16 cellular contexts compared by ENCODE assay signal in genomic region chr7:78125884-78126283, GRCh38.
DNase-seq lines count a peak whose midpoint lies in the region; ATAC-seq and TF ChIP-seq lines count a peak whose summit lies in the region.
"Had no signal": no experiment of that assay in that cellular context is flagged by ENCODE, and none has a peak within 500 bp of the region (broad histone marks: within the 10 kb centered on the region; RNA-seq: fewer than 3 reads in every experiment).

No MANE protein-coding gene starts in this region.

- DNase-seq in EL (peak; percentile 61), NCI-H69 (lab: John Stamatoyannopoulos, UW) (peak; percentile 60), epithelial cell of esophagus (ENCODE audit: low read depth) (peak; percentile 44), pons (ENCODE audit: low spot score) (peak; percentile 49), NCI-H146 (lab: John Stamatoyannopoulos, UW) (no peak)
- no peak for DNase-seq in activated naive CD4-positive, alpha-beta T cell (lab: John Stamatoyannopoulos, UW)
- no peak for DNase-seq in activated CD8-positive, alpha-beta memory T cell treated with anti-CD3 and anti-CD28 coated beads, Interleukin-2, amount 10 ng/mL, durations not matched to agents 7 days and 5 days
- DNase-seq: activated CD4-positive, alpha-beta memory T cell treated with anti-CD3 and anti-CD28 coated beads, Interleukin-2, amount 10 ng/mL, durations not matched to agents 7 days and 5 days; CD4-positive, CD25-positive, alpha-beta regulatory T cell; left cardiac atrium; NCI-H1092; stimulated activated CD4-positive, alpha-beta T cell treated with anti-CD3 and anti-CD28 coated beads, Interleukin-4, amount 100 ng/mL, for 1 hour; stimulated activated CD8-positive, alpha-beta memory T cell treated with anti-CD3 and anti-CD28 coated beads, Interleukin-4, amount 100 ng/mL, for 48 hours had no signal

- no peak overlapping the region for H3K4me3 Mint-ChIP-seq in activated CD8-positive, alpha-beta memory T cell treated with anti-CD3 and anti-CD28 coated beads, Interleukin-2, amount 10 ng/mL, durations not matched to agents 7 days and 5 days
- H3K4me3 Mint-ChIP-seq: activated CD4-positive, alpha-beta memory T cell treated with anti-CD3 and anti-CD28 coated beads, Interleukin-2, amount 10 ng/mL, durations not matched to agents 7 days and 5 days; activated T-helper 1 cell treated with anti-CD3 and anti-CD28 coated beads, Interleukin-12 subunit alpha, Interleukin-12 subunit beta, Interleukin-2, Interleukin-4 antibody, amounts not matched to agents 30 ng/mL and 10 ng/mL and 1 ng/mL, durations not matched to agents 14 hours and 24 hours and 36 hours; CD4-positive, CD25-positive, alpha-beta regulatory T cell had no signal

- no peak overlapping the region for H3K27ac Mint-ChIP-seq in activated CD8-positive, alpha-beta memory T cell treated with anti-CD3 and anti-CD28 coated beads, Interleukin-2, amount 10 ng/mL, durations not matched to agents 7 days and 5 days
- H3K27ac Mint-ChIP-seq: activated CD4-positive, alpha-beta memory T cell treated with anti-CD3 and anti-CD28 coated beads, Interleukin-2, amount 10 ng/mL, durations not matched to agents 7 days and 5 days; activated T-helper 1 cell treated with anti-CD3 and anti-CD28 coated beads, Interleukin-12 subunit alpha, Interleukin-12 subunit beta, Interleukin-2, Interleukin-4 antibody, amounts not matched to agents 30 ng/mL and 10 ng/mL and 1 ng/mL, durations not matched to agents 14 hours and 24 hours and 36 hours; CD4-positive, CD25-positive, alpha-beta regulatory T cell had no signal

- no peaks in the 10 kb centered on the region for H3K4me1 Mint-ChIP-seq in activated CD8-positive, alpha-beta memory T cell treated with anti-CD3 and anti-CD28 coated beads, Interleukin-2, amount 10 ng/mL, durations not matched to agents 7 days and 5 days
- H3K4me1 Mint-ChIP-seq: activated CD4-positive, alpha-beta memory T cell treated with anti-CD3 and anti-CD28 coated beads, Interleukin-2, amount 10 ng/mL, durations not matched to agents 7 days and 5 days; CD4-positive, CD25-positive, alpha-beta regulatory T cell had no signal

- no peak for ATAC-seq in activated CD8-positive, alpha-beta memory T cell treated with anti-CD3 and anti-CD28 coated beads, Interleukin-2, amount 10 ng/mL, durations not matched to agents 7 days and 5 days
- no peak for ATAC-seq in activated CD4-positive, CD25-positive, alpha-beta regulatory T cell treated with anti-CD3 and anti-CD28 coated beads, Interleukin-2, amount 50 U/mL, for 24 hours
- ATAC-seq: left cardiac atrium had no signal

- CTCF ChIA-PET in activated CD8-positive, alpha-beta memory T cell treated with anti-CD3 and anti-CD28 coated beads, Interleukin-2, amount 10 ng/mL, durations not matched to agents 7 days and 5 days (lab: Charles Lee) = no interaction called here

- H3K36me3 Mint-ChIP-seq in activated CD8-positive, alpha-beta memory T cell treated with anti-CD3 and anti-CD28 coated beads, Interleukin-2, amount 10 ng/mL, durations not matched to agents 7 days and 5 days = no peaks in the 10 kb centered on the region
- H3K36me3 Mint-ChIP-seq: CD4-positive, CD25-positive, alpha-beta regulatory T cell had no signal

- H3K4me3 ChIP-seq in epithelial cell of esophagus (ENCODE audit: low read length) = no peak overlapping the region
- H3K4me3 ChIP-seq: thoracic aorta had no signal

- no peaks in the 10 kb centered on the region for H3K9me3 Mint-ChIP-seq in activated CD8-positive, alpha-beta memory T cell treated with anti-CD3 and anti-CD28 coated beads, Interleukin-2, amount 10 ng/mL, durations not matched to agents 7 days and 5 days (ENCODE audit: low read depth)
- H3K9me3 Mint-ChIP-seq: activated CD4-positive, alpha-beta memory T cell treated with anti-CD3 and anti-CD28 coated beads, Interleukin-2, amount 10 ng/mL, durations not matched to agents 7 days and 5 days; activated T-helper 1 cell treated with anti-CD3 and anti-CD28 coated beads, Interleukin-12 subunit alpha, Interleukin-12 subunit beta, Interleukin-2, Interleukin-4 antibody, amounts not matched to agents 30 ng/mL and 10 ng/mL and 1 ng/mL, durations not matched to agents 14 hours and 24 hours and 36 hours; CD4-positive, CD25-positive, alpha-beta regulatory T cell had no signal

- no peak for TF ChIP-seq CTCF in epithelial cell of esophagus (IDR thresholded peaks at IDR 0.05; ENCODE audit: insufficient read depth, low read depth, low read length, missing control alignments)

- no peaks in the 10 kb centered on the region for H3K27me3 Mint-ChIP-seq in activated CD8-positive, alpha-beta memory T cell treated with anti-CD3 and anti-CD28 coated beads, Interleukin-2, amount 10 ng/mL, durations not matched to agents 7 days and 5 days
- H3K27me3 Mint-ChIP-seq: CD4-positive, CD25-positive, alpha-beta regulatory T cell had no signal

Comparison
In these comparisons a context has a peak if more than half of its experiments do, and no peak if none do; other contexts are left out.
1. DNase-seq: peak in EL (single experiment), NCI-H69 (single experiment), epithelial cell of esophagus (single experiment) and pons (single experiment); none in activated naive CD4-positive, alpha-beta T cell (0 of 4), activated CD8-positive, alpha-beta memory T cell treated with anti-CD3 and anti-CD28 coated beads, Interleukin-2, amount 10 ng/mL, durations not matched to agents 7 days and 5 days (single experiment) and NCI-H146 (single experiment).